Comparison of ENCODE assay signal across 8 cellular contexts in genomic region chr16:69131749-69132423, GRCh38. TPM values are rescaled to one million over a fixed set of nuclear protein-coding genes. Genes with fewer than 3 reads are reported as not detected.
A peak's percentile ranks its signal among the peaks of the same experiment; 100 is the strongest.
DNase-seq lines count a peak whose midpoint lies in the region; ATAC-seq and TF ChIP-seq lines count a peak whose summit lies in the region.

No MANE protein-coding gene starts in this region.

- H3K4me3 ChIP-seq in ectodermal cell (ENCODE audit: insufficient read depth, low read depth, low read length): peak overlapping the region; percentile 84

- peak; percentile 68 for DNase-seq in NCI-H510A (lab: John Stamatoyannopoulos, UW)
- peak; percentile 71 to 77 for DNase-seq in activated CD4-positive, alpha-beta T cell treated with anti-CD3 and anti-CD28 coated beads, Interleukin-2, amount 50 U/mL, for 4 hours
- peak; percentile 40 for DNase-seq in medulla oblongata (ENCODE audit: extremely low spot score)
- peak; percentile 62 to 78 (median 67) for DNase-seq in stimulated activated CD4-positive, alpha-beta T cell treated with anti-CD3 and anti-CD28 coated beads, TNF-alpha, amount 100 ng/mL, for 48 hours (ENCODE audit: low read depth in 3 of 3)

- H3K27ac ChIP-seq in 22Rv1: peak overlapping the region; percentile 84
- peak overlapping the region; percentile 94 for H3K27ac ChIP-seq in ectodermal cell (ENCODE audit: insufficient read depth, low read depth, low read length, poor library complexity, severe bottlenecking)

- TF ChIP-seq CTCF in 22Rv1 (IDR thresholded peaks at IDR 0.05): no peak

- ATAC-seq in GM18511 (IDR thresholded peaks at IDR 0.05; ENCODE audit: unreplicated experiment): peak; percentile 48
- ATAC-seq in HG03108 (IDR thresholded peaks at IDR 0.05; ENCODE audit: unreplicated experiment): peak; percentile 35

- H3K27me3 ChIP-seq in ectodermal cell (ENCODE audit: control insufficient read depth, insufficient read depth, low read length, poor library complexity, severe bottlenecking): no peaks in the 10 kb centered on the region

- no peaks in the 10 kb centered on the region for H3K9me3 ChIP-seq in ectodermal cell (ENCODE audit: control insufficient read depth, low read length)

- no peaks in the 10 kb centered on the region for H3K36me3 ChIP-seq in ectodermal cell (ENCODE audit: control insufficient read depth, insufficient read depth, low read length)

- H3K4me1 ChIP-seq in ectodermal cell (ENCODE audit: control insufficient read depth, insufficient read depth, low read length): peaks cover 16% of the 10 kb centered on the region

- WGBS in ectodermal cell, 2 experiments: 0% methylated on average over 45 to 54 of the region's 57 CpGs

RNA-seq across cellular contexts. Expression of gene CHTF8, which starts 0.5 kb away (rescaled TPM):
- 133 TPM for polyA plus RNA-seq in ectodermal cell (2013, experiment 1 of 4)
- 142 TPM for polyA plus RNA-seq in ectodermal cell (2013, experiment 2 of 4)
- polyA plus RNA-seq in ectodermal cell (2013, experiment 3 of 4): 124 TPM
- 147 TPM for polyA plus RNA-seq in ectodermal cell (2013, experiment 4 of 4)

RNA-seq across cellular contexts. Expression of gene UTP4, which starts 0.6 kb away (rescaled TPM):
- polyA plus RNA-seq in ectodermal cell (2013, experiment 1 of 4): 51.6 TPM
- polyA plus RNA-seq in ectodermal cell (2013, experiment 2 of 4): 60.1 TPM
- polyA plus RNA-seq in ectodermal cell (2013, experiment 3 of 4): 44.4 TPM
- polyA plus RNA-seq in ectodermal cell (2013, experiment 4 of 4): 43.7 TPM

RNA-seq across cellular contexts. Expression of gene HAS3, which starts 26.4 kb away (rescaled TPM):
- 4.6 TPM for polyA plus RNA-seq in ectodermal cell (2013, experiment 1 of 4)
- 5.4 TPM for polyA plus RNA-seq in ectodermal cell (2013, experiment 2 of 4)
- 4.1 TPM for polyA plus RNA-seq in ectodermal cell (2013, experiment 3 of 4)
- polyA plus RNA-seq in ectodermal cell (2013, experiment 4 of 4): 3.6 TPM

RNA-seq across cellular contexts. Expression of gene SNTB2, which starts 55.1 kb away (rescaled TPM):
- 12.3 TPM for polyA plus RNA-seq in ectodermal cell (2013, experiment 1 of 4)
- 11.8 TPM for polyA plus RNA-seq in ectodermal cell (2013, experiment 2 of 4)
- 8.7 TPM for polyA plus RNA-seq in ectodermal cell (2013, experiment 3 of 4)
- polyA plus RNA-seq in ectodermal cell (2013, experiment 4 of 4): 9.8 TPM

Comparison
In these comparisons a context has a peak if more than half of its experiments do, and no peak if none do; other contexts are left out.
1. Peak in every context shown above with its lines: DNase-seq, ATAC-seq, H3K4me3 ChIP-seq and H3K27ac ChIP-seq.